Comparison of ENCODE assay signal across 17 cellular contexts in the genomic region with DNA sequence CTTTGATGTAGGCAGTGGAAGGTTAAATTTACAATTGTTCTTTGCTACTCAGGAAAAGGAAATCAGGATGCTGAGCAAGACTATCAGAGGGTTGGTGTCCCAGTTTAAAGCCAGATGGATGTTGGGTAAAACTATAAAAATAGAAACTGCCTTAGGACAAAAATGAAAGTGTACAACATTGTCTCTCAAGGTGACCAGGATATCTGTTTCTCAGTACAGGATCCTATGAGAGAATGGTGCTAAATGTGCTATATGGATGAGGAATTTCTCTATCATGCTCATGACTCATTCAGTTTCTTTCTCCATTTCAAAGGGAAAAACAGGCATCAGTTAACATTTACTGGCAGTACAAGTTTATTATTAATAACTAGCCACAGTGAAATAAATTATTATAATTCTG.
DNase-seq lines count a peak whose midpoint lies in the region; ATAC-seq, FAIRE-seq and TF ChIP-seq lines count a peak whose summit lies in the region.
"Had no signal": no experiment of that assay in that cellular context is flagged by ENCODE, and none has a peak within 500 bp of the region (broad histone marks: within the 10 kb centered on the region; RNA-seq: fewer than 3 reads in every experiment).

No MANE protein-coding gene starts in this region.

- H3K9ac ChIP-seq in IMR-90 (ENCODE audit: low read depth, low read length), result no peak overlapping the region

- DNase-seq in AG08395 (ENCODE audit: low spot score), result peak; percentile 13
- DNase-seq in IMR-90, result peak; percentile 51
- peak; percentile 52 for DNase-seq in bronchial epithelial cell (ENCODE audit: low read depth)
- DNase-seq in glomerular visceral epithelial cell (ENCODE audit: extremely low spot score), result peak; percentile 26
- DNase-seq in iPS-NIHi7 (ENCODE audit: extremely low spot score), result no peak
- DNase-seq in stimulated activated CD4-positive, alpha-beta T cell treated with anti-CD3 and anti-CD28 coated beads, Interleukin-2, amount 100 ng/mL, for 24 hours, result no peak
- DNase-seq in NCI-H2171 treated with DMSO at 0.1 percent for 48 hours (lab: John Stamatoyannopoulos, UW), result no peak
- DNase-seq in NCI-H1092 treated with DMSO at 0.1 percent for 48 hours (lab: John Stamatoyannopoulos, UW), result no peak
- DNase-seq: activated CD4-positive, alpha-beta T cell treated with anti-CD3 and anti-CD28 coated beads, Interleukin-2, amount 50 U/mL, for 1 hour; activated gamma-delta T cell treated with Interleukin-2 at 50 U/mL for 16 hours; anterior cingulate cortex; cortex of kidney; NCI-H2081; NCI-H69; occipital lobe; small intestine had no signal

- no peak for TF ChIP-seq POLR2A in IMR-90 (IDR thresholded peaks at IDR 0.05; ENCODE audit: low read depth, low read length)

- no peak overlapping the region for H2AK9ac ChIP-seq in IMR-90 (replicated peaks; ENCODE audit: low read depth, low read length, poor library complexity)

- CTCF ChIA-PET in IMR-90 (lab: Yijun Ruan, JAX), result no interaction called here

- no peak overlapping the region for H3K56ac ChIP-seq in IMR-90 (ENCODE audit: extremely low read depth, insufficient read depth, low read length)

- no peaks in the 10 kb centered on the region for H3K9me1 ChIP-seq in IMR-90 (ENCODE audit: insufficient read depth, low read length)

- no peak overlapping the region for H2BK120ac ChIP-seq in IMR-90 (ENCODE audit: low read depth, low read length)

- in situ Hi-C loops in IMR-90 (cut with MboI; ENCODE audit: low sequenced_read_pairs), result no loop called here

- FAIRE-seq in bronchial epithelial cell (lab: Jason Lieb, UNC), result no peak
- FAIRE-seq: small intestine had no signal

- intact Hi-C loops in IMR-90 (cut with micrococcal nuclease), result no loop called here

- no peak overlapping the region for H2AK5ac ChIP-seq in IMR-90 (ENCODE audit: low read depth, low read length)

- no peak overlapping the region for H3K4ac ChIP-seq in IMR-90 (ENCODE audit: low read depth, low read length)

- BruUV-seq in IMR-90 (replicated peaks; lab: Mats Ljungman, UMichigan), result no TSS peak

- H4K91ac ChIP-seq in IMR-90 (ENCODE audit: insufficient read depth, low read depth, low read length), result no peak overlapping the region

- H3K27me3 ChIP-seq in IMR-90 (ENCODE audit: control insufficient read depth, insufficient read depth, low read length), result no peaks in the 10 kb centered on the region
- no peaks in the 10 kb centered on the region for H3K27me3 ChIP-seq in bronchial epithelial cell (ENCODE audit: control insufficient read depth, insufficient read depth, low read length)
- H3K27me3 ChIP-seq: suprapubic skin had no signal

- peak overlapping the region; percentile 71 for H2BK5ac ChIP-seq in IMR-90 (ENCODE audit: low read depth, low read length, poor library complexity, severe bottlenecking)

- H4K5ac ChIP-seq in IMR-90 (ENCODE audit: low read depth, low read length), result no peak overlapping the region

- no peak for TF ChIP-seq CTCF in IMR-90 (conservative IDR thresholded peaks at IDR 0.05; ENCODE audit: low read depth, low read length)
- no peak for TF ChIP-seq CTCF in bronchial epithelial cell (IDR thresholded peaks at IDR 0.05; ENCODE audit: insufficient read depth, low read length, severe bottlenecking)

- H4K20me1 ChIP-seq in IMR-90 (ENCODE audit: insufficient read depth, low read length), result no peaks in the 10 kb centered on the region

- no peak overlapping the region for H2BK20ac ChIP-seq in IMR-90 (ENCODE audit: low read depth, low read length)

- dilution Hi-C loops in IMR-90 (cut with HindIII; ENCODE audit: low sequenced_read_pairs, unreplicated experiment), result no loop called here

- TF ChIP-seq RAD21 in IMR-90 (IDR thresholded peaks at IDR 0.05; ENCODE audit: low read length), result no peak

- POLR2A ChIA-PET in IMR-90 (lab: Charles Lee; ENCODE audit: unreplicated experiment), result no interaction called here

- H4K8ac ChIP-seq in IMR-90 (ENCODE audit: low read depth in 2 of 2, low read length in 2 of 2), result no peak overlapping the region; a peak in 1 of 4 replicates

- H3K36me3 ChIP-seq in IMR-90 (ENCODE audit: control insufficient read depth, insufficient read depth, low read length) (no peaks in the 10 kb centered on the region), bronchial epithelial cell (ENCODE audit: control insufficient read depth, insufficient read depth, low read length) (no peaks in the 10 kb centered on the region)
- H3K36me3 ChIP-seq: suprapubic skin had no signal

- peak overlapping the region; percentile 42; the same call in 1 of the 2 replicates for H3K4me2 ChIP-seq in IMR-90 (ENCODE audit: low read depth, low read length)

- no peaks in the 10 kb centered on the region for H3K79me1 ChIP-seq in IMR-90 (ENCODE audit: low read depth in 1 of 2, low read length in 2 of 2)

- H3K27ac ChIP-seq in IMR-90 (ENCODE audit: insufficient read depth, low read length), result no peak overlapping the region
- H3K27ac ChIP-seq: suprapubic skin had no signal

- ATAC-seq in IMR-90 (ENCODE audit: low read depth), result peak; percentile 69

- no peaks in the 10 kb centered on the region for H3K9me3 ChIP-seq in IMR-90 (ENCODE audit: control insufficient read depth, insufficient read depth, low read length)
- H3K9me3 ChIP-seq: suprapubic skin had no signal

- H2AFZ ChIP-seq in IMR-90 (replicated peaks; ENCODE audit: low read length, poor library complexity), result no peak overlapping the region

- no peak overlapping the region for H2BK15ac ChIP-seq in IMR-90 (ENCODE audit: low read depth, low read length)

- no peak overlapping the region for H3K23ac ChIP-seq in IMR-90 (ENCODE audit: low read depth, low read length)

- peak overlapping the region; percentile 1; the same call in 1 of the 2 replicates for H3K18ac ChIP-seq in IMR-90 (ENCODE audit: low read depth, low read length)

- H3K4me3 ChIP-seq in IMR-90 (ENCODE audit: insufficient read depth, low read depth, low read length) (no peak overlapping the region), bronchial epithelial cell (ENCODE audit: low read depth, low read length) (no peak overlapping the region)
- H3K4me3 ChIP-seq: suprapubic skin had no signal

- H3K14ac ChIP-seq in IMR-90 (replicated peaks; ENCODE audit: low read depth, low read length), result 0 out of 2 replicates have a peak overlapping the region, but pooled peaks have one; percentile 26

- H3K4me1 ChIP-seq in IMR-90 (ENCODE audit: control insufficient read depth, insufficient read depth, low read length), result peaks cover 2% of the 10 kb centered on the region
- H3K4me1 ChIP-seq: suprapubic skin had no signal

TF ChIP-seq in IMR-90, 13 proteins besides CTCF, POLR2A, EP300 and RAD21:
- TF ChIP-seq SMC3 (IDR thresholded peaks at IDR 0.05; ENCODE audit: low read depth, low read length), result no peak
- TF ChIP-seq, protein P1, sequence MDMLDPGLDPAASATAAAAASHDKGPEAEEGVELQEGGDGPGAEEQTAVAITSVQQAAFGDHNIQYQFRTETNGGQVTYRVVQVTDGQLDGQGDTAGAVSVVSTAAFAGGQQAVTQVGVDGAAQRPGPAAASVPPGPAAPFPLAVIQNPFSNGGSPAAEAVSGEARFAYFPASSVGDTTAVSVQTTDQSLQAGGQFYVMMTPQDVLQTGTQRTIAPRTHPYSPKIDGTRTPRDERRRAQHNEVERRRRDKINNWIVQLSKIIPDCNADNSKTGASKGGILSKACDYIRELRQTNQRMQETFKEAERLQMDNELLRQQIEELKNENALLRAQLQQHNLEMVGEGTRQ (IDR thresholded peaks at IDR 0.05; ENCODE audit: low read depth, low read length), result no peak
- TF ChIP-seq NFE2L2 (IDR thresholded peaks at IDR 0.05; ENCODE audit: low read depth, low read length), result no peak

Comparison
In these comparisons a context has a peak if more than half of its experiments do, and no peak if none do; other contexts are left out.
1. DNase-seq: peak in AG08395 (single experiment), IMR-90 (single experiment), bronchial epithelial cell (single experiment) and glomerular visceral epithelial cell (single experiment); none in iPS-NIHi7 (single experiment), stimulated activated CD4-positive, alpha-beta T cell treated with anti-CD3 and anti-CD28 coated beads, Interleukin-2, amount 100 ng/mL, for 24 hours (0 of 2), NCI-H2171 treated with DMSO at 0.1 percent for 48 hours (single experiment) and NCI-H1092 treated with DMSO at 0.1 percent for 48 hours (single experiment).